Comparison of ENCODE assay signal across 1 cellular context in genomic region chr2:8624855-8625398, GRCh38.
TF ChIP-seq lines count a peak whose summit lies in the region.

No MANE protein-coding gene starts in this region.

TF ChIP-seq in K562, 482 proteins besides CTCF, POLR2A, EP300 and RAD21 (continued from another document):
- TF ChIP-seq, protein P1, sequence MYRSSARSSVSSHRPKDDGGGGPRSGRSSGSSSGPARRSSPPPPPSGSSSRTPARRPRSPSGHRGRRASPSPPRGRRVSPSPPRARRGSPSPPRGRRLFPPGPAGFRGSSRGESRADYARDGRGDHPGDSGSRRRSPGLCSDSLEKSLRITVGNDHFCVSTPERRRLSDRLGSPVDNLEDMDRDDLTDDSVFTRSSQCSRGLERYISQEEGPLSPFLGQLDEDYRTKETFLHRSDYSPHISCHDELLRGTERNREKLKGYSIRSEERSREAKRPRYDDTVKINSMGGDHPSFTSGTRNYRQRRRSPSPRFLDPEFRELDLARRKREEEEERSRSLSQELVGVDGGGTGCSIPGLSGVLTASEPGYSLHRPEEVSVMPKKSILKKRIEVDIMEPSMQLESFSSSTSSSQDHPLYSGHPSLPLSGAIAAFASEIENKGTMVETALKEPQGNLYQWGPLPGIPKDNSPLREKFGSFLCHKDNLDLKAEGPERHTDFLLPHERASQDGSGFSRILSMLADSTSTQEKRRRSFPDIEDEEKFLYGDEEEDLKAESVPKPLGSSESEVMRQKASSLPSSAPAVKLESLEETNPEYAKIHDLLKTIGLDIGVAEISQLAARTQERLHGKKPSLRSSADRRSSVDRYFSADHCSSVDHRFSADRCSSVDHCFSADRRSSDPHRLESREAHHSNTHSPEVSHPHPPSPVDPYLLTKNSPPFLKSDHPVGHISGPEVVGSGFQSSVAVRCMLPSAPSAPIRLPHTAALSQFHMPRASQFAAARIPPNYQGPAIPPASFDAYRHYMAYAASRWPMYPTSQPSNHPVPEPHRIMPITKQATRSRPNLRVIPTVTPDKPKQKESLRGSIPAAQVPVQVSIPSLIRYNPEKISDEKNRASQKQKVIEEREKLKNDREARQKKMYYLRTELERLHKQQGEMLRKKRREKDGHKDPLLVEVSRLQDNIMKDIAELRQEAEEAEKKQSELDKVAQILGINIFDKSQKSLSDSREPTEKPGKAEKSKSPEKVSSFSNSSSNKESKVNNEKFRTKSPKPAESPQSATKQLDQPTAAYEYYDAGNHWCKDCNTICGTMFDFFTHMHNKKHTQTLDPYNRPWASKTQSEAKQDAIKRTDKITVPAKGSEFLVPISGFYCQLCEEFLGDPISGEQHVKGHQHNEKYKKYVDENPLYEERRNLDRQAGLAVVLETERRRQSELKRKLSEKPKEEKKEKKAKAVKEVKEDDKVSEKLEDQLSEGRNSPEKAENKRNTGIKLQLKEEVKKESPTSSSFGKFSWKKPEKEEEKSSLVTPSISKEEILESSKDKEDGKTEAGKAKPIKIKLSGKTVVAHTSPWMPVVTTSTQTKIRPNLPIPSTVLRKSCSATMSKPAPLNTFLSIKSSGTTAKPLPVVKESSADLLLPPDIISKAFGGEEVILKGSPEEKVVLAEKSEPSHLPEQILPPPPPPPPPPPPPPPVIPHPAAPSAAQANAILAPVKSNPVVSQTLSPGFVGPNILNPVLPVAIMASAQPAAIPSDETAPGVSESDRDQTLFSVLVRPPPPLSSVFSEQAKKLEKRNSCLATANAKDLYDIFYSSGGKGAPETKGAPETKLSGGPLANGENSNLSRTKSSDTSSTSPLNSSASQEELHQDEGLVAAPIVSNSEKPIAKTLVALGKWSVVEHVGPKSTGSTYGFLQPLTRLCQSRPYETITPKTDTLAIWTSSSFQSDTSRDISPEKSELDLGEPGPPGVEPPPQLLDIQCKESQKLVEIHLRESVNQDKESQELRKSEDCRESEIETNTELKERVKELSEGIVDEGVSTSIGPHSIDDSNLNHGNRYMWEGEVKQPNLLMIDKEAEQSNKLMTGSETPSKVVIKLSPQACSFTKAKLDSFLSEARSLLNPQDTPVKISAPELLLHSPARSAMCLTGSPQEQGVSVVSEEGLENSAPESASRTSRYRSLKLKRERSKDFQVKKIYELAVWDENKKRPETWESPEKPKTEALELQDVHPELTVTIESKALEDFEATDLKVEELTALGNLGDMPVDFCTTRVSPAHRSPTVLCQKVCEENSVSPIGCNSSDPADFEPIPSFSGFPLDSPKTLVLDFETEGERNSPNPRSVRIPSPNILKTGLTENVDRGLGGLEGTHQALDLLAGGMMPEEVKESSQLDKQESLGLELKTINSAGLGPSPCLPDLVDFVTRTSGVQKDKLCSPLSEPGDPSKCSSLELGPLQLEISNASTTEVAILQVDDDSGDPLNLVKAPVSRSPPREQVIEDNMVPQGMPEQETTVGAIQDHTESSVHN (IDR thresholded peaks at IDR 0.05; ENCODE audit: borderline replicate concordance in 1 of 2, low read depth in 1 of 2): no peak
- no peak for TF ChIP-seq CREM (IDR thresholded peaks at IDR 0.05; ENCODE audit: low read depth)
- no peak for TF ChIP-seq KDM4B (IDR thresholded peaks at IDR 0.05; ENCODE audit: borderline replicate concordance in 2 of 2, low read depth in 1 of 2)
TF ChIP-seq in K562: peak in this region for 0.
